19 cellular contexts compared by ENCODE assay signal in genomic region chr3:28799084-28799483, GRCh38.
DNase-seq lines count a peak whose midpoint lies in the region; ATAC-seq, FAIRE-seq and TF ChIP-seq lines count a peak whose summit lies in the region.
"Had no signal": no experiment of that assay in that cellular context is flagged by ENCODE, and none has a peak within 500 bp of the region (broad histone marks: within the 10 kb centered on the region; RNA-seq: fewer than 3 reads in every experiment).

No MANE protein-coding gene starts in this region.

- H3K27me3 ChIP-seq in A673 (replicated peaks; ENCODE audit: insufficient read depth, low read depth, low read length, poor library complexity): no peaks in the 10 kb centered on the region
- no peaks in the 10 kb centered on the region for H3K27me3 ChIP-seq in OCI-LY1 (ENCODE audit: insufficient read depth, low read length)
- no peaks in the 10 kb centered on the region for H3K27me3 ChIP-seq in pancreas
- H3K27me3 ChIP-seq: BLaER1 treated with 17β-estradiol and CSF1 and Interleukin-3, amounts not matched to agents 10 nM and 100 nM; heart right ventricle had no signal

- no peaks in the 10 kb centered on the region for H4K20me1 ChIP-seq in OCI-LY1 (ENCODE audit: insufficient read depth, low read length)
- H4K20me1 ChIP-seq: BLaER1 treated with 17β-estradiol and CSF1 and Interleukin-3, amounts not matched to agents 10 nM and 100 nM had no signal

- no peaks in the 10 kb centered on the region for H3K79me2 ChIP-seq in OCI-LY1 (ENCODE audit: insufficient read depth, low read length)

- no peak overlapping the region for H3K9ac ChIP-seq in OCI-LY1 (ENCODE audit: low read length)
- H3K9ac ChIP-seq: BLaER1 treated with 17β-estradiol and CSF1 and Interleukin-3, amounts not matched to agents 10 nM and 100 nM had no signal

- H3K27ac Mint-ChIP-seq in activated naive CD8-positive, alpha-beta T cell treated with anti-CD3 and anti-CD28 coated beads for 36 hours: no peak overlapping the region
- H3K27ac Mint-ChIP-seq: nephron; stimulated activated naive CD8-positive, alpha-beta T cell treated with anti-CD3 and anti-CD28 coated beads, Interleukin-15, Interleukin-2, amounts not matched to agents 100 ng/mL and 50 ng/mL, for 24 hours had no signal

- CTCF ChIA-PET in A673 (lab: Charles Lee): no interaction called here

- H3K9me3 ChIP-seq in A673 (ENCODE audit: low read depth, low read length, poor library complexity, severe bottlenecking) (no peaks in the 10 kb centered on the region), OCI-LY1 (ENCODE audit: low read length) (no peaks in the 10 kb centered on the region), pancreas (no peaks in the 10 kb centered on the region)
- H3K9me3 ChIP-seq: BLaER1 treated with 17β-estradiol and CSF1 and Interleukin-3, amounts not matched to agents 10 nM and 100 nM; heart right ventricle had no signal

- peak; percentile 4 for DNase-seq in A673 (ENCODE audit: low spot score)
- peak; percentile 5 for DNase-seq in EL
- DNase-seq in fibroblast of villous mesenchyme (ENCODE audit: low read depth): peak; percentile 10
- DNase-seq in pancreas: no peak
- no peak for DNase-seq in activated naive CD4-positive, alpha-beta T cell treated with anti-CD3 and anti-CD28 coated beads, Interleukin-2, amount 50 U/mL, for 16 hours
- no peak for DNase-seq in activated naive CD8-positive, alpha-beta T cell treated with anti-CD3 and anti-CD28 coated beads for 36 hours
- DNase-seq in NCI-H1417 treated with DMSO at 0.1 percent for 48 hours (lab: John Stamatoyannopoulos, UW): no peak
- DNase-seq: GDM1, GOT3, heart right ventricle, left ventricle myocardium superior, NCI-H446 had no signal

- ATAC-seq in pancreas: no peak
- ATAC-seq: heart right ventricle, left ventricle myocardium superior, Right ventricle myocardium inferior had no signal

- no peaks in the 10 kb centered on the region for H3K9me2 ChIP-seq in OCI-LY1 (ENCODE audit: low read depth, low read length)

- no peak overlapping the region for H3K4me3 ChIP-seq in A673 (ENCODE audit: low read depth, low read length, poor library complexity, severe bottlenecking)
- H3K4me3 ChIP-seq in OCI-LY1 (ENCODE audit: low read depth, low read length, poor library complexity, severe bottlenecking): no peak overlapping the region
- no peak overlapping the region for H3K4me3 ChIP-seq in fibroblast of villous mesenchyme (ENCODE audit: low read depth, low read length)
- H3K4me3 ChIP-seq in pancreas: no peak overlapping the region
- H3K4me3 ChIP-seq: BLaER1 treated with 17β-estradiol and CSF1 and Interleukin-3, amounts not matched to agents 10 nM and 100 nM; heart right ventricle; skin epidermis had no signal

- no peak overlapping the region for H3K4me3 Mint-ChIP-seq in activated naive CD8-positive, alpha-beta T cell treated with anti-CD3 and anti-CD28 coated beads for 36 hours
- H3K4me3 Mint-ChIP-seq: nephron; stimulated activated naive CD8-positive, alpha-beta T cell treated with anti-CD3 and anti-CD28 coated beads, Interleukin-15, Interleukin-2, amounts not matched to agents 100 ng/mL and 50 ng/mL, for 24 hours had no signal

- no peak for FAIRE-seq in pancreas (lab: Jason Lieb, UNC)
- FAIRE-seq: GM18507 had no signal

- 77 to 95% methylated on average over 4 of the region's 4 CpGs for WGBS in pancreas, 2 donors

- no peak overlapping the region for H2AFZ ChIP-seq in OCI-LY1 (ENCODE audit: low read length)

- H3K9me3 Mint-ChIP-seq in activated naive CD8-positive, alpha-beta T cell treated with anti-CD3 and anti-CD28 coated beads for 36 hours: no peaks in the 10 kb centered on the region
- H3K9me3 Mint-ChIP-seq: nephron; stimulated activated naive CD8-positive, alpha-beta T cell treated with anti-CD3 and anti-CD28 coated beads, Interleukin-15, Interleukin-2, amounts not matched to agents 100 ng/mL and 50 ng/mL, for 24 hours had no signal

- H3K27me3 Mint-ChIP-seq in activated naive CD8-positive, alpha-beta T cell treated with anti-CD3 and anti-CD28 coated beads for 36 hours: no peaks in the 10 kb centered on the region
- H3K27me3 Mint-ChIP-seq: stimulated activated naive CD8-positive, alpha-beta T cell treated with anti-CD3 and anti-CD28 coated beads, Interleukin-15, Interleukin-2, amounts not matched to agents 100 ng/mL and 50 ng/mL, for 24 hours had no signal

- no peaks in the 10 kb centered on the region for H3K4me1 Mint-ChIP-seq in activated naive CD8-positive, alpha-beta T cell treated with anti-CD3 and anti-CD28 coated beads for 36 hours
- H3K4me1 Mint-ChIP-seq: nephron had no signal

- no TSS peak for BruUV-seq in A673 (replicated peaks; lab: Mats Ljungman, UMichigan)

- no peaks in the 10 kb centered on the region for H3K36me3 ChIP-seq in A673 (ENCODE audit: insufficient read depth, low read length, poor library complexity, severe bottlenecking)
- no peaks in the 10 kb centered on the region for H3K36me3 ChIP-seq in OCI-LY1 (ENCODE audit: insufficient read depth, low read length)
- H3K36me3 ChIP-seq in pancreas: no peaks in the 10 kb centered on the region
- H3K36me3 ChIP-seq: BLaER1 treated with 17β-estradiol and CSF1 and Interleukin-3, amounts not matched to agents 10 nM and 100 nM; heart right ventricle had no signal

- TF ChIP-seq CTCF in A673 (conservative IDR thresholded peaks at IDR 0.05; ENCODE audit: low read depth, low read length) (peak; percentile 32; the same call in 1 of the 2 replicates), OCI-LY1 (IDR thresholded peaks at IDR 0.05; ENCODE audit: low read length) (peak; percentile 34; the same call in 1 of the 2 replicates), fibroblast of villous mesenchyme (IDR thresholded peaks at IDR 0.05; ENCODE audit: insufficient read depth, low read depth, low read length) (peak; percentile 3), pancreas (IDR thresholded peaks at IDR 0.05) (no peak)

- H3F3A ChIP-seq in OCI-LY1 (ENCODE audit: insufficient read depth, low read length): no peaks in the 10 kb centered on the region

- POLR2A ChIA-PET in A673 (lab: Charles Lee; ENCODE audit: low non-redundant PET): no interaction called here

- intact Hi-C loops in A673 (cut with micrococcal nuclease; ENCODE audit: unreplicated experiment) (no loop called here), pancreas (cut with DNase I) (no loop called here)

- no peak overlapping the region for H3K4me2 ChIP-seq in OCI-LY1 (ENCODE audit: low read length)
- H3K4me2 ChIP-seq: BLaER1 treated with 17β-estradiol and CSF1 and Interleukin-3, amounts not matched to agents 10 nM and 100 nM had no signal

- H3K27ac ChIP-seq in A673 (ENCODE audit: low read depth, low read length, poor library complexity, severe bottlenecking) (no peak overlapping the region), OCI-LY1 (ENCODE audit: low read depth, low read length, poor library complexity, severe bottlenecking) (no peak overlapping the region), pancreas (no peak overlapping the region)
- H3K27ac ChIP-seq: BLaER1 treated with 17β-estradiol and CSF1 and Interleukin-3, amounts not matched to agents 10 nM and 100 nM; heart right ventricle; skin epidermis had no signal

- no peaks in the 10 kb centered on the region for H3K36me3 Mint-ChIP-seq in activated naive CD8-positive, alpha-beta T cell treated with anti-CD3 and anti-CD28 coated beads for 36 hours

- H3K4me1 ChIP-seq in A673 (ENCODE audit: insufficient read depth, low read length, poor library complexity, severe bottlenecking) (no peaks in the 10 kb centered on the region), OCI-LY1 (ENCODE audit: insufficient read depth, low read length, severe bottlenecking) (no peaks in the 10 kb centered on the region), pancreas (no peaks in the 10 kb centered on the region)
- H3K4me1 ChIP-seq: heart right ventricle had no signal

Comparison
In these comparisons a context has a peak if more than half of its experiments do, and no peak if none do; other contexts are left out.
1. DNase-seq: peak in A673 (single experiment), EL (single experiment) and fibroblast of villous mesenchyme (single experiment); none in pancreas (0 of 6), activated naive CD4-positive, alpha-beta T cell treated with anti-CD3 and anti-CD28 coated beads, Interleukin-2, amount 50 U/mL, for 16 hours (single experiment), activated naive CD8-positive, alpha-beta T cell treated with anti-CD3 and anti-CD28 coated beads for 36 hours (single experiment) and NCI-H1417 treated with DMSO at 0.1 percent for 48 hours (single experiment).
2. CTCF ChIP-seq: peak in A673 (single experiment), OCI-LY1 (single experiment) and fibroblast of villous mesenchyme (single experiment); none in pancreas (0 of 4).